Comparison of ENCODE assay signal across 16 cellular contexts in the genomic region with DNA sequence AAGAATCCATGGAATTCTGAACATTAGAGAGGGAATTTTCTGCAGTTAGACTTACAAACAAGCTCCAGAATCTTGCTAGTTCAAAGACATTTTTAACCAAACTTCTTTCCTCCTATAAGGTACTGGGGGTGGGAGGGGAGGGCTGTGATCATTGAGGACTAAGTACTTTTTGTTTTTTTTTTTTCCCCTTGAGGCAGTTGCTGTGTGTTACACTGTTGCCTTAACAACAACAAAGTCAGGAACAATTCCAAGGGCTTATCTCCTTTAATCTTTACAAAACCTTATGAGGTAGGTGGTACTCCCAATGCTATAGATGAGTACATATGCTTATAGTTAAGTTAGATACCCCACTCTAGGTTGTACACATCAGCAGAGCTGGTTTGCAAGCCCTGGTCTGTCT.
DNase-seq lines count a peak whose midpoint lies in the region; ATAC-seq, FAIRE-seq and TF ChIP-seq lines count a peak whose summit lies in the region.
"Had no signal": no experiment of that assay in that cellular context is flagged by ENCODE, and none has a peak within 500 bp of the region (broad histone marks: within the 10 kb centered on the region; RNA-seq: fewer than 3 reads in every experiment).

No MANE protein-coding gene starts in this region.

- H3K9ac ChIP-seq in astrocyte (ENCODE audit: low read length) (peak overlapping the region; percentile 30), mesenchymal stem cell (ENCODE audit: low read length) (peak overlapping the region; percentile 66)

- no peak overlapping the region for H2BK15ac ChIP-seq in mesenchymal stem cell (ENCODE audit: low read depth, poor library complexity, severe bottlenecking)

- TF ChIP-seq POLR2A in heart left ventricle (IDR thresholded peaks at IDR 0.05) = no peak

- H3K4me3 ChIP-seq in heart left ventricle = no peak overlapping the region
- no peak overlapping the region for H3K4me3 ChIP-seq in astrocyte (ENCODE audit: insufficient read depth, low read depth, low read length)
- H3K4me3 ChIP-seq in mesenchymal stem cell (ENCODE audit: insufficient read depth in 1 of 2, low read depth in 1 of 2, low read length in 2 of 2) = no peak overlapping the region

- H3K36me3 Mint-ChIP-seq in astrocyte (ENCODE audit: low read depth, unreplicated experiment) = no peaks in the 10 kb centered on the region
- H3K36me3 Mint-ChIP-seq: CD4-positive, CD25-positive, alpha-beta regulatory T cell had no signal

- no peaks in the 10 kb centered on the region for H3K36me3 ChIP-seq in heart left ventricle
- no peaks in the 10 kb centered on the region for H3K36me3 ChIP-seq in astrocyte (ENCODE audit: insufficient read depth, low read length)
- H3K36me3 ChIP-seq in mesenchymal stem cell (ENCODE audit: control insufficient read depth in 1 of 2, insufficient read depth in 2 of 2, low read depth in 1 of 2, low read length in 2 of 2) = no peaks in the 10 kb centered on the region
- H3K36me3 ChIP-seq: WERI-Rb-1 had no signal

- H3K27ac ChIP-seq in heart left ventricle (peak overlapping the region in 11 of 12 donors; percentile 29 to 95 (median 77)), astrocyte (ENCODE audit: low read depth, low read length) (peak overlapping the region; percentile 3), mesenchymal stem cell (ENCODE audit: low read length, poor library complexity, severe bottlenecking) (no peak overlapping the region)

- DNase-seq in heart left ventricle (no peak), Right ventricle myocardium superior (no peak), astrocyte (ENCODE audit: low read depth) (no peak), mesenchymal stem cell (no peak), mucosa of gallbladder (ENCODE audit: low spot score) (no peak), NCI-H446 (lab: John Stamatoyannopoulos, UW) (no peak)
- DNase-seq: CD4-positive, CD25-positive, alpha-beta regulatory T cell; GOT3; NCI-H1930; NCI-H510A; retina; WERI-Rb-1 had no signal

- no peak overlapping the region for H3K4ac ChIP-seq in mesenchymal stem cell (ENCODE audit: low read depth in 1 of 2, low read length in 2 of 2)

- no peak overlapping the region for H2AFZ ChIP-seq in astrocyte (ENCODE audit: low read depth, low read length)
- H2AFZ ChIP-seq in mesenchymal stem cell (ENCODE audit: low read depth, low read length) = no peak overlapping the region

- TF ChIP-seq CTCF in heart left ventricle (IDR thresholded peaks at IDR 0.05) = no peak
- no peak for TF ChIP-seq CTCF in astrocyte (IDR thresholded peaks at IDR 0.05; ENCODE audit: insufficient read depth, low read depth, low read length)

- peak overlapping the region; percentile 50 for H3K27ac Mint-ChIP-seq in astrocyte (ENCODE audit: unreplicated experiment)
- H3K27ac Mint-ChIP-seq: CD4-positive, CD25-positive, alpha-beta regulatory T cell; dendritic cell treated with granulocyte-macrophage colony-stimulating factor and Interleukin-4, amounts not matched to agents 40 ng/mL and 50 ng/mL, for 4 days had no signal

- no peaks in the 10 kb centered on the region for H3K9me3 ChIP-seq in heart left ventricle
- H3K9me3 ChIP-seq in astrocyte (ENCODE audit: insufficient read depth, low read depth, low read length) = no peaks in the 10 kb centered on the region
- no peaks in the 10 kb centered on the region for H3K9me3 ChIP-seq in mesenchymal stem cell (ENCODE audit: control insufficient read depth, low read length)

- no peaks in the 10 kb centered on the region for H3K27me3 Mint-ChIP-seq in astrocyte (ENCODE audit: low read depth, unreplicated experiment)
- H3K27me3 Mint-ChIP-seq: CD4-positive, CD25-positive, alpha-beta regulatory T cell; dendritic cell treated with granulocyte-macrophage colony-stimulating factor and Interleukin-4, amounts not matched to agents 40 ng/mL and 50 ng/mL, for 4 days had no signal

- H3K79me1 ChIP-seq in mesenchymal stem cell (replicated peaks; ENCODE audit: low read length, poor library complexity, severe bottlenecking) = no peaks in the 10 kb centered on the region

- no peaks in the 10 kb centered on the region for H3K9me3 Mint-ChIP-seq in astrocyte (ENCODE audit: unreplicated experiment)
- H3K9me3 Mint-ChIP-seq: CD4-positive, CD25-positive, alpha-beta regulatory T cell; dendritic cell treated with granulocyte-macrophage colony-stimulating factor and Interleukin-4, amounts not matched to agents 40 ng/mL and 50 ng/mL, for 4 days had no signal

- H2BK120ac ChIP-seq in mesenchymal stem cell (ENCODE audit: low read depth, low read length) = no peak overlapping the region

- H4K8ac ChIP-seq in mesenchymal stem cell (ENCODE audit: low read length) = no peak overlapping the region

- no peak overlapping the region for H2BK5ac ChIP-seq in mesenchymal stem cell (ENCODE audit: low read depth, low read length, poor library complexity, severe bottlenecking)

- H3K4me2 ChIP-seq in astrocyte (ENCODE audit: low read length) (peak overlapping the region; percentile 26), mesenchymal stem cell (ENCODE audit: low read length, poor library complexity, severe bottlenecking) (no peak overlapping the region)

- H3K4me1 ChIP-seq in heart left ventricle (peaks cover 0 to 56% (median 21%) of the 10 kb centered on the region in 12 donors), astrocyte (ENCODE audit: insufficient read depth, low read length) (peaks cover 5% of the 10 kb centered on the region), mesenchymal stem cell (ENCODE audit: control insufficient read depth, insufficient read depth, low read depth, low read length) (no peaks in the 10 kb centered on the region)

- H3K27me3 ChIP-seq in heart left ventricle (no peaks in the 10 kb centered on the region), astrocyte (ENCODE audit: insufficient read depth, low read length) (no peaks in the 10 kb centered on the region), mesenchymal stem cell (ENCODE audit: control insufficient read depth in 1 of 2, insufficient read depth in 1 of 2, low read length in 2 of 2) (no peaks in the 10 kb centered on the region)

- FAIRE-seq in astrocyte (lab: Jason Lieb, UNC) = no peak

- H3K23ac ChIP-seq in mesenchymal stem cell (ENCODE audit: low read length in 2 of 2) = no peak overlapping the region

- H2AK5ac ChIP-seq in mesenchymal stem cell (ENCODE audit: low read length, severe bottlenecking) = no peak overlapping the region

- no peak overlapping the region for H4K91ac ChIP-seq in mesenchymal stem cell (ENCODE audit: low read length)

- intact Hi-C loops in heart left ventricle (cut with DNase I) = loop anchor here in 2 of 10 donors (5.0 kb wide), 2 partner anchors 51 to 64 kb away; a partner anchor contains a TSS
- intact Hi-C loops in Right ventricle myocardium superior (cut with DNase I) = no loop called here

- no peak overlapping the region for H3K14ac ChIP-seq in mesenchymal stem cell (ENCODE audit: low read length in 2 of 2)

- H3K4me3 Mint-ChIP-seq in astrocyte (ENCODE audit: unreplicated experiment) = no peak overlapping the region
- H3K4me3 Mint-ChIP-seq: CD4-positive, CD25-positive, alpha-beta regulatory T cell; dendritic cell treated with granulocyte-macrophage colony-stimulating factor and Interleukin-4, amounts not matched to agents 40 ng/mL and 50 ng/mL, for 4 days had no signal

- H3K79me2 ChIP-seq in astrocyte (ENCODE audit: insufficient read depth, low read length) = no peaks in the 10 kb centered on the region

- ATAC-seq in heart left ventricle (no peak), Right ventricle myocardium superior (ENCODE audit: poor library complexity) (no peak), HG03095 (IDR thresholded peaks at IDR 0.05; ENCODE audit: unreplicated experiment) (no peak), HG02981 (IDR thresholded peaks at IDR 0.05; ENCODE audit: unreplicated experiment) (no peak)
- ATAC-seq: Panc1 had no signal

- H4K20me1 ChIP-seq in astrocyte (ENCODE audit: insufficient read depth, low read length) = peaks cover 9% of the 10 kb centered on the region

- H2BK12ac ChIP-seq in mesenchymal stem cell (ENCODE audit: low read length in 2 of 2) = no peak overlapping the region

- H3K18ac ChIP-seq in mesenchymal stem cell (ENCODE audit: low read depth in 1 of 2, low read length in 2 of 2) = no peak overlapping the region

- peaks cover 24% of the 10 kb centered on the region for H3K4me1 Mint-ChIP-seq in astrocyte (ENCODE audit: low read depth, unreplicated experiment)
